8 cellular contexts compared by ENCODE assay signal in the genomic region with DNA sequence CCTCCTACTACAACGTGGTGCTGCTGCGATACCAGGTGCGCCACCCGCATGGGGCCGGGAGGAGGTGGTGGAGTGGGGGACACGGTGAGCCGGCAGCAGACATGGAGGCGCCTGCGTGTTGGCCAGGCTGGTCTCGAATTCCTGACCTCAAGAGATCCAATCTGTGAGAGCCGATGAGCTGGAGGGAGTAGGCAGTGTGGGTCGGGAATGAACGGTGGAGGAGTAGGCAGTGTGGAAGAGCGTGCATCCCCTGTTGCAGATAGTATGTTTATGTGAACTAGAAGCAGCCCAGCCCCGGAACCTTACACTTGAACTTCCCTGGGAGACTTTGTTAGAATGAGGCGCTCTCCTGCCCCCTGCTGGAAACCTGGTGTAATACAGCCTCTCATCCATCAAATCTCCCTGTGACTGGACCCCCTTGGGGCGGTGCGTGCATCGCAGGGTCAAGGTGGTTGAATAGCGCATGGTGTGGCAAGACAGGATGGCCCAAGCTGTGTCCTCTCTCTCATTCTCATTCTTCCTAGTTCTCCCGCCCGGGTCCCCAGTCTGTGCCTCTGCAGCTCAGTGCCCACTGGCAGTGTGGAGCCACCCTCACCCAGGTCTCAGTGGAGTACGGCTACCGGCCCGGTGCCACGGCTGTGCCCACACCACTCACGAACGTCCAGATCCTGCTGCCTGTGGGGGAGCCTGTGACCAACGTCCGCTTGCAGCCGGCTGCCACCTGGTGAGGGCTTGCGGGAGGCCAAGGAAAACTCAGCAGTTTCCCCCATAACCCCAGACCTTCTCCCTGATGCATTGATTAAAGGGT. TPM values are rescaled to one million over a fixed set of nuclear protein-coding genes. Genes with fewer than 3 reads are reported as not detected.
DNase-seq lines count a peak whose midpoint lies in the region; ATAC-seq and TF ChIP-seq lines count a peak whose summit lies in the region.

No MANE protein-coding gene starts in this region.

- H3K4me1 ChIP-seq in mucosa of descending colon (ENCODE audit: low read depth): no peaks in the 10 kb centered on the region

- ATAC-seq in mucosa of descending colon (peak; percentile 80), GM21529 (IDR thresholded peaks at IDR 0.05; ENCODE audit: unreplicated experiment) (no peak)

- intact Hi-C loops in mucosa of descending colon (cut with DNase I, micrococcal nuclease): no loop called here

- peak; percentile 83 for DNase-seq in AG08396 (ENCODE audit: low spot score)
- DNase-seq in GM20000 (ENCODE audit: low spot score): peak; percentile 88
- peak; percentile 56 for DNase-seq in NCI-H774 (lab: John Stamatoyannopoulos, UW)
- DNase-seq in activated CD4-positive, alpha-beta T cell treated with anti-CD3 and anti-CD28 coated beads, Interleukin-2, amount 50 U/mL, for 48 hours: peak; percentile 81 to 85
- peak; percentile 60 for DNase-seq in effector CD8-positive, alpha-beta T cell (lab: John Stamatoyannopoulos, UW)
- peak in 2 of 3 donors; percentile 69 to 81 for DNase-seq in mucosa of descending colon
- peak; percentile 89 for DNase-seq in stimulated activated CD8-positive, alpha-beta memory T cell treated with anti-CD3 and anti-CD28 coated beads, Interleukin-4, amount 100 ng/mL, for 48 hours

- no peak overlapping the region for H3K4me3 ChIP-seq in mucosa of descending colon

- no peaks in the 10 kb centered on the region for H3K9me3 ChIP-seq in mucosa of descending colon

- TF ChIP-seq CTCF in GM20000 (IDR thresholded peaks at IDR 0.05; ENCODE audit: extremely low read depth, missing control alignments): peak; percentile 73
- peak; percentile 76 for TF ChIP-seq CTCF in mucosa of descending colon (IDR thresholded peaks at IDR 0.05)

- no peaks in the 10 kb centered on the region for H3K36me3 ChIP-seq in mucosa of descending colon (ENCODE audit: low read depth)

RNA-seq across cellular contexts. Expression of a gene that starts 10.5 kb away (rescaled TPM):
- 100 to 1,000 TPM in 2 of 3 donors, 10 to 100 TPM in 1; 77.6 to 205 (median 189) TPM for total RNA-seq in mucosa of descending colon

RNA-seq across cellular contexts. Expression of a gene that starts 33.1 kb away (rescaled TPM):
- 1 to 10 TPM; 3.4 to 4.4 (median 4.2) TPM for total RNA-seq in mucosa of descending colon

RNA-seq across cellular contexts. Expression of a gene that starts 36.9 kb away (rescaled TPM):
- not detected for total RNA-seq in mucosa of descending colon
